ENCODE assay signal across 20 cellular contexts in genomic region chr6:128131566-128131965, GRCh38.
A peak's percentile ranks its signal among the peaks of the same experiment; 100 is the strongest.
DNase-seq lines count a peak whose midpoint lies in the region; FAIRE-seq and TF ChIP-seq lines count a peak whose summit lies in the region.
"Had no signal": no experiment of that assay in that cellular context is flagged by ENCODE, and none has a peak within 500 bp of the region (broad histone marks: within the 10 kb centered on the region; RNA-seq: fewer than 3 reads in every experiment).

No MANE protein-coding gene starts in this region.

- H3K27me3 ChIP-seq in Karpas-422 (ENCODE audit: low read length) (no peaks in the 10 kb centered on the region), tibial nerve (no peaks in the 10 kb centered on the region)
- H3K27me3 ChIP-seq: BLaER1, neural progenitor cell, suprapubic skin had no signal

- peaks cover 14% of the 10 kb centered on the region for H3K36me3 Mint-ChIP-seq in Calu3 (ENCODE audit: insufficient read depth, unreplicated experiment)
- no peaks in the 10 kb centered on the region for H3K36me3 Mint-ChIP-seq in nephron (ENCODE audit: low read depth)
- H3K36me3 Mint-ChIP-seq: brain, neural progenitor cell had no signal

- no peaks in the 10 kb centered on the region for H4K20me1 ChIP-seq in Karpas-422 (ENCODE audit: insufficient read depth, low read depth, low read length)
- H4K20me1 ChIP-seq: BLaER1 had no signal

- H3K27ac ChIP-seq in Karpas-422 (ENCODE audit: low read length) (no peak overlapping the region), tibial nerve (no peak overlapping the region)
- H3K27ac ChIP-seq: BLaER1, neural progenitor cell, suprapubic skin had no signal

- no peak for TF ChIP-seq CTCF in Calu3 (IDR thresholded peaks at IDR 0.05; ENCODE audit: unreplicated experiment)
- TF ChIP-seq CTCF in nephron (IDR thresholded peaks at IDR 0.05; ENCODE audit: unreplicated experiment in 3 of 3) = no peak
- TF ChIP-seq CTCF in GM20000 (IDR thresholded peaks at IDR 0.05; ENCODE audit: extremely low read depth, missing control alignments) = no peak
- no peak for TF ChIP-seq CTCF in tibial nerve (IDR thresholded peaks at IDR 0.05)

- no peaks in the 10 kb centered on the region for H3K9me2 ChIP-seq in Karpas-422 (replicated peaks; ENCODE audit: insufficient read depth, low read length)

- DNase-seq in Calu3 (no peak), LHCN-M2 (ENCODE audit: low read depth) (peak; percentile 32), GM20000 (ENCODE audit: low spot score) (no peak), Karpas-422 (no peak), AG08395 (ENCODE audit: low spot score) (no peak), tibial nerve (ENCODE audit: low spot score in 2 of 2) (no peak)
- DNase-seq: activated CD4-positive, alpha-beta T cell treated with anti-CD3 and anti-CD28 coated beads, Interleukin-2, amount 10 ng/mL, durations not matched to agents 24 days and 14 days; activated naive CD4-positive, alpha-beta T cell treated with anti-CD3 and anti-CD28 coated beads for 36 hours; endodermal cell; NCI-H2029; NCI-H526 treated with DMSO at 0.1 percent for 48 hours; retina had no signal

- H3K9me3 ChIP-seq in Karpas-422 (ENCODE audit: low read length) = peaks cover 16% of the 10 kb centered on the region
- H3K9me3 ChIP-seq in tibial nerve = no peaks in the 10 kb centered on the region
- H3K9me3 ChIP-seq: BLaER1, suprapubic skin had no signal

- TF ChIP-seq EP300 in tibial nerve (IDR thresholded peaks at IDR 0.05) = no peak

- no peaks in the 10 kb centered on the region for H3K4me1 ChIP-seq in Karpas-422 (ENCODE audit: low read length)
- H3K4me1 ChIP-seq in tibial nerve = peaks cover 0 to 21% (median 2%) of the 10 kb centered on the region in 4 donors
- H3K4me1 ChIP-seq: BLaER1, neural progenitor cell had no signal

- H3K79me2 ChIP-seq in Karpas-422 (ENCODE audit: low read length) = no peaks in the 10 kb centered on the region

- peaks cover 46% of the 10 kb centered on the region for H3K4me1 Mint-ChIP-seq in Calu3 (ENCODE audit: low read depth, unreplicated experiment)
- peaks cover 7% of the 10 kb centered on the region for H3K4me1 Mint-ChIP-seq in nephron
- H3K4me1 Mint-ChIP-seq: endodermal cell had no signal

- no TSS peak for BruUV-seq in Calu3 (replicated peaks; lab: Mats Ljungman, UMichigan)

- H3K27me3 Mint-ChIP-seq in Calu3 (ENCODE audit: unreplicated experiment) (no peaks in the 10 kb centered on the region), nephron (ENCODE audit: low read depth) (no peaks in the 10 kb centered on the region)
- H3K27me3 Mint-ChIP-seq: activated CD4-positive, alpha-beta T cell treated with anti-CD3 and anti-CD28 coated beads, Interleukin-2, amount 10 ng/mL, durations not matched to agents 24 days and 14 days; brain had no signal

- H3K4me2 ChIP-seq in Karpas-422 (ENCODE audit: low read depth, low read length, poor library complexity, severe bottlenecking) = no peak overlapping the region
- H3K4me2 ChIP-seq: BLaER1, neural progenitor cell had no signal

- no peaks in the 10 kb centered on the region for H3K36me3 ChIP-seq in Karpas-422 (ENCODE audit: insufficient read depth, low read length)
- H3K36me3 ChIP-seq in tibial nerve = no peaks in the 10 kb centered on the region
- H3K36me3 ChIP-seq: BLaER1, neural progenitor cell, suprapubic skin had no signal

- no peak for TF ChIP-seq POLR2A in tibial nerve (IDR thresholded peaks at IDR 0.05)

- H3K9ac ChIP-seq in Karpas-422 (ENCODE audit: low read length) = no peak overlapping the region
- H3K9ac ChIP-seq: BLaER1, neural progenitor cell had no signal

- H3K27ac Mint-ChIP-seq in Calu3 (ENCODE audit: unreplicated experiment) (peak overlapping the region; percentile 36), nephron (peak overlapping the region; percentile 6 to 35 (median 32))
- H3K27ac Mint-ChIP-seq: activated CD4-positive, alpha-beta T cell treated with anti-CD3 and anti-CD28 coated beads, Interleukin-2, amount 10 ng/mL, durations not matched to agents 24 days and 14 days; activated naive CD4-positive, alpha-beta T cell treated with anti-CD3 and anti-CD28 coated beads for 36 hours; endodermal cell had no signal

- intact Hi-C loops in Calu3 (cut with micrococcal nuclease; ENCODE audit: unreplicated experiment) = no loop called here

- 20 to 24% methylated on average over 3 of the region's 3 CpGs for WGBS in tibial nerve, 2 donors

- H3K9me3 Mint-ChIP-seq in Calu3 (ENCODE audit: low read depth, unreplicated experiment) (no peaks in the 10 kb centered on the region), nephron (no peaks in the 10 kb centered on the region)
- H3K9me3 Mint-ChIP-seq: activated naive CD4-positive, alpha-beta T cell treated with anti-CD3 and anti-CD28 coated beads for 36 hours; brain; endodermal cell; neural progenitor cell had no signal

- H2AFZ ChIP-seq in Karpas-422 (ENCODE audit: low read length) = no peak overlapping the region
- H2AFZ ChIP-seq: neural progenitor cell had no signal

- H3K4me3 ChIP-seq in Karpas-422 (ENCODE audit: low read length) (no peak overlapping the region), tibial nerve (peak overlapping the region in 1 of 4 donors; percentile 18)
- H3K4me3 ChIP-seq: BLaER1, neural progenitor cell, suprapubic skin had no signal

- CTCF ChIA-PET in Calu3 (lab: Charles Lee) = no interaction called here

- FAIRE-seq in endometrium (lab: Jason Lieb, UNC) = peak; percentile 91
- FAIRE-seq: HTR-8/SVneo, TTC549 had no signal

- no peak overlapping the region for H3K4me3 Mint-ChIP-seq in Calu3 (ENCODE audit: low read depth, unreplicated experiment)
- no peak overlapping the region for H3K4me3 Mint-ChIP-seq in nephron
- H3K4me3 Mint-ChIP-seq: activated CD4-positive, alpha-beta T cell treated with anti-CD3 and anti-CD28 coated beads, Interleukin-2, amount 10 ng/mL, durations not matched to agents 24 days and 14 days; activated naive CD4-positive, alpha-beta T cell treated with anti-CD3 and anti-CD28 coated beads for 36 hours; endodermal cell; neural progenitor cell had no signal
